11 cellular contexts compared by ENCODE assay signal in the genomic region with DNA sequence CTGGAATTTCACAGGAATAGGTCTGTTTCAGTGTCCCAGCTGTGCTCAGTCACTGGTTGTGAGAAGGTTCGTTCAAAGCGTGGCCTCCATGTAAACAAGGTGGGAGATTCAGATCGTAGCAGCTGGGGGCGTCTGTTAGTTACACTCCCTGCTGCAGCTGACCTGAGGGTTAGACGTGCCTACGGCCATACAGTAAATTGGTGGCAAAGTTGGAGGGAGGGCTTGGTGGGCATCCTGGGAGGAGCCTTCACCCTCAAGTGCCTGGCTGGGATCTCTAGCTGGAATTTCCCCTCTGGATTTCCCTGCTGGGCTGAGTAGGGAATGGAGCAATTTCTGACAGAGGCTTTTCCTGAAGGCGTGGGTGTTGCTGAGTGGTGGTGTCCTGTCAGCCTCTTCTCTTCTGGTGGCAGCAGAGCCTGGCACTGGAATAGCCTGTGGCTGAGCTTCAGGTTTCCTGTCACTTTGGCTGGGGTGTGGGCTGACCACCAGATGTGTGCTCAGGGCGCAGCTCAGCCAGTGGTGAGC. TPM values are rescaled to one million over a fixed set of nuclear protein-coding genes. Genes with fewer than 3 reads are reported as not detected.
DNase-seq lines count a peak whose midpoint lies in the region; ATAC-seq and TF ChIP-seq lines count a peak whose summit lies in the region.
"Had no signal": no experiment of that assay in that cellular context is flagged by ENCODE, and none has a peak within 500 bp of the region (broad histone marks: within the 10 kb centered on the region; RNA-seq: fewer than 3 reads in every experiment).

No MANE protein-coding gene starts in this region.

- no peak overlapping the region for H3K4me3 ChIP-seq in body of pancreas
- no peak overlapping the region for H3K4me3 ChIP-seq in skeletal muscle tissue (ENCODE audit: low read length in 3 of 3)
- H3K4me3 ChIP-seq: HAP-1 had no signal

- H3K4me1 ChIP-seq in body of pancreas (peaks cover 15% of the 10 kb centered on the region), skeletal muscle tissue (ENCODE audit: control insufficient read depth in 3 of 3, insufficient read depth in 3 of 3, low read length in 3 of 3) (peaks cover 7 to 17% (median 9%) of the 10 kb centered on the region in 3 donors)
- H3K4me1 ChIP-seq: HAP-1 had no signal

- no peaks in the 10 kb centered on the region for H3K27me3 Mint-ChIP-seq in activated CD8-positive, alpha-beta memory T cell treated with anti-CD3 and anti-CD28 coated beads, Interleukin-2, amount 10 ng/mL, durations not matched to agents 7 days and 5 days

- H3K27me3 ChIP-seq in body of pancreas (no peaks in the 10 kb centered on the region), skeletal muscle tissue (ENCODE audit: control insufficient read depth in 3 of 3, insufficient read depth in 3 of 3, low read length in 3 of 3) (no peaks in the 10 kb centered on the region)

- H3K9me3 Mint-ChIP-seq in activated CD8-positive, alpha-beta memory T cell treated with anti-CD3 and anti-CD28 coated beads, Interleukin-2, amount 10 ng/mL, durations not matched to agents 7 days and 5 days (ENCODE audit: low read depth): no peaks in the 10 kb centered on the region

- H3K27ac ChIP-seq in body of pancreas: no peak overlapping the region
- no peak overlapping the region for H3K27ac ChIP-seq in skeletal muscle tissue (ENCODE audit: low read depth, low read length)

- H3K4me1 Mint-ChIP-seq in activated CD8-positive, alpha-beta memory T cell treated with anti-CD3 and anti-CD28 coated beads, Interleukin-2, amount 10 ng/mL, durations not matched to agents 7 days and 5 days: peaks cover 17% of the 10 kb centered on the region

- no peak for ATAC-seq in activated CD8-positive, alpha-beta memory T cell treated with anti-CD3 and anti-CD28 coated beads, Interleukin-2, amount 10 ng/mL, durations not matched to agents 7 days and 5 days
- ATAC-seq in body of pancreas (peak; percentile 24), HG02840 (IDR thresholded peaks at IDR 0.05; ENCODE audit: low FRiP score, unreplicated experiment) (no peak)

- WGBS in body of pancreas, 2 donors: 60 to 72% methylated on average over 2 to 8 of the region's 8 CpGs

- H3K4me3 Mint-ChIP-seq in activated CD8-positive, alpha-beta memory T cell treated with anti-CD3 and anti-CD28 coated beads, Interleukin-2, amount 10 ng/mL, durations not matched to agents 7 days and 5 days: no peak overlapping the region

- H3K36me3 ChIP-seq in body of pancreas (replicated peaks in 1 of 2; ENCODE audit: insufficient read depth in 1 of 2, low read depth in 2 of 2) (peaks cover 0 to 11% of the 10 kb centered on the region in 2 donors), skeletal muscle tissue (ENCODE audit: control insufficient read depth in 3 of 3, insufficient read depth in 3 of 3, low read length in 3 of 3) (peaks cover 16 to 23% (median 20%) of the 10 kb centered on the region in 3 donors)

- no peak for TF ChIP-seq POLR2A in body of pancreas (IDR thresholded peaks at IDR 0.05)

- H3K9me3 ChIP-seq in body of pancreas (no peaks in the 10 kb centered on the region), skeletal muscle tissue (ENCODE audit: control insufficient read depth in 3 of 3, low read length in 3 of 3) (no peaks in the 10 kb centered on the region)
- H3K9me3 ChIP-seq: HAP-1 had no signal

- peak overlapping the region; percentile 58 for H3K27ac Mint-ChIP-seq in activated CD8-positive, alpha-beta memory T cell treated with anti-CD3 and anti-CD28 coated beads, Interleukin-2, amount 10 ng/mL, durations not matched to agents 7 days and 5 days

- CTCF ChIA-PET in activated CD8-positive, alpha-beta memory T cell treated with anti-CD3 and anti-CD28 coated beads, Interleukin-2, amount 10 ng/mL, durations not matched to agents 7 days and 5 days (lab: Charles Lee): no interaction called here

- H3K9ac ChIP-seq in skeletal muscle tissue (ENCODE audit: low read depth in 1 of 3, low read length in 3 of 3): peak overlapping the region in 2 of 3 donors; percentile 50 to 57

- intact Hi-C loops in body of pancreas (cut with DNase I): no loop called here

- no peaks in the 10 kb centered on the region for H3K36me3 Mint-ChIP-seq in activated CD8-positive, alpha-beta memory T cell treated with anti-CD3 and anti-CD28 coated beads, Interleukin-2, amount 10 ng/mL, durations not matched to agents 7 days and 5 days

- no peak for TF ChIP-seq CTCF in body of pancreas (IDR thresholded peaks at IDR 0.05)

- no peak for DNase-seq in activated CD8-positive, alpha-beta memory T cell treated with anti-CD3 and anti-CD28 coated beads, Interleukin-2, amount 10 ng/mL, durations not matched to agents 7 days and 5 days
- no peak for DNase-seq in activated CD8-positive, alpha-beta memory T cell treated with anti-CD3 and anti-CD28 coated beads for 24 hours
- DNase-seq in body of pancreas (no peak), islet precursor cell (peak; percentile 54), NCI-H1092 treated with DMSO at 0.1 percent for 48 hours (lab: John Stamatoyannopoulos, UW) (no peak), SIG-M5 (lab: John Stamatoyannopoulos, UW) (no peak)
- DNase-seq: cortex of kidney, nucleus accumbens had no signal

RNA-seq across cellular contexts. Expression of a gene that starts 6.4 kb away (rescaled TPM):
- 10 to 100 TPM; 17.8 to 20.9 TPM for total RNA-seq in activated CD8-positive, alpha-beta memory T cell treated with anti-CD3 and anti-CD28 coated beads, Interleukin-2, amount 10 ng/mL, durations not matched to agents 7 days and 5 days
- 10 to 100 TPM; 15.0 to 28.3 TPM for total RNA-seq in body of pancreas
- 6.8 TPM for total RNA-seq in skeletal muscle tissue

RNA-seq across cellular contexts. Expression of a gene that starts 21.9 kb away (rescaled TPM):
- 10 to 100 TPM; 23.6 to 34.2 TPM for total RNA-seq in activated CD8-positive, alpha-beta memory T cell treated with anti-CD3 and anti-CD28 coated beads, Interleukin-2, amount 10 ng/mL, durations not matched to agents 7 days and 5 days
- total RNA-seq in body of pancreas: 10 to 100 TPM in 1 of 2 donors, 1 to 10 TPM in 1; 9.1 to 11.2 TPM
- total RNA-seq in skeletal muscle tissue: 24.5 TPM
